Comparison of ENCODE assay signal across 8 cellular contexts in genomic region chr5:43068037-43068436, GRCh38. TPM values are rescaled to one million over a fixed set of nuclear protein-coding genes. Genes with fewer than 3 reads are reported as not detected.
DNase-seq lines count a peak whose midpoint lies in the region; ATAC-seq and TF ChIP-seq lines count a peak whose summit lies in the region.

No MANE protein-coding gene starts in this region.

- H3K4me3 ChIP-seq in left ventricle myocardium inferior (peak overlapping the region; percentile 87), mononuclear cell (ENCODE audit: low read length) (peak overlapping the region; percentile 99), vagina (peak overlapping the region; percentile 75 to 90)

- no peaks in the 10 kb centered on the region for H3K9me3 ChIP-seq in left ventricle myocardium inferior (replicated peaks)
- no peaks in the 10 kb centered on the region for H3K9me3 ChIP-seq in mononuclear cell (ENCODE audit: low read depth, low read length)
- no peaks in the 10 kb centered on the region for H3K9me3 ChIP-seq in vagina

- H3K27me3 Mint-ChIP-seq in MCF 10A (ENCODE audit: insufficient read depth, unreplicated experiment), result no peaks in the 10 kb centered on the region

- H3K36me3 ChIP-seq in left ventricle myocardium inferior, result peaks cover 34% of the 10 kb centered on the region
- peaks cover 0 to 14% of the 10 kb centered on the region in 2 donors for H3K36me3 ChIP-seq in vagina

- H3K9me3 Mint-ChIP-seq in MCF 10A (ENCODE audit: unreplicated experiment), result no peaks in the 10 kb centered on the region

- TF ChIP-seq CTCF in left ventricle myocardium inferior (IDR thresholded peaks at IDR 0.05; ENCODE audit: borderline replicate concordance) (no peak), MCF 10A (IDR thresholded peaks at IDR 0.05; ENCODE audit: unreplicated experiment) (no peak), vagina (IDR thresholded peaks at IDR 0.05) (no peak)

- H3K27ac ChIP-seq in left ventricle myocardium inferior (replicated peaks) (peak overlapping the region; percentile 98), vagina (peak overlapping the region; percentile 99)

- H3K4me1 ChIP-seq in left ventricle myocardium inferior (peaks cover 56% of the 10 kb centered on the region), mononuclear cell (ENCODE audit: insufficient read depth, low read length) (peaks cover 47% of the 10 kb centered on the region), vagina (peaks cover 29% of the 10 kb centered on the region)

- ATAC-seq in Right ventricle myocardium inferior, result no peak

- H3K27ac Mint-ChIP-seq in MCF 10A (ENCODE audit: low read depth, unreplicated experiment), result peak overlapping the region; percentile 93

- H3K27me3 ChIP-seq in left ventricle myocardium inferior (ENCODE audit: low read depth) (no peaks in the 10 kb centered on the region), mononuclear cell (ENCODE audit: insufficient read depth, low read length) (no peaks in the 10 kb centered on the region), vagina (no peaks in the 10 kb centered on the region)

- no TSS peak for BruUV-seq in MCF 10A (replicated peaks; lab: Mats Ljungman, UMichigan)

- POLR2A ChIA-PET in MCF 10A (lab: Yijun Ruan, JAX), result interaction anchor here (0.7 to 7.2 kb wide), 15 partner anchors 17 to 416 kb away, joined by 3 to 181 read pairs (median 4); partner anchors contain the start of genes HMGCS1, TMEM267 and ZNF131

- H3K4me1 Mint-ChIP-seq in MCF 10A (ENCODE audit: insufficient read depth, unreplicated experiment), result peaks cover 17% of the 10 kb centered on the region

- H3K4me3 Mint-ChIP-seq in MCF 10A (ENCODE audit: unreplicated experiment), result peak overlapping the region; percentile 99

- DNase-seq in left ventricle myocardium inferior (no peak), Right ventricle myocardium inferior (ENCODE audit: missing footprints) (no peak), MCF 10A (ENCODE audit: unreplicated experiment) (no peak), vagina (ENCODE audit: extremely low spot score in 2 of 2) (no peak), cerebellar cortex (ENCODE audit: low spot score) (no peak), RKO (ENCODE audit: low spot score) (no peak), NCI-H1048 (lab: John Stamatoyannopoulos, UW) (no peak)

- intact Hi-C loops in left ventricle myocardium inferior (cut with micrococcal nuclease), result no loop called here
- intact Hi-C loops in Right ventricle myocardium inferior (cut with DNase I), result loop anchor here (5.0 to 10.0 kb wide), 2 partner anchors 153 to 244 kb away; partner anchors contain the start of gene HMGCS1
- intact Hi-C loops in MCF 10A (cut with micrococcal nuclease), result no loop called here
- intact Hi-C loops in vagina (cut with DNase I), result no loop called here

- H3K36me3 Mint-ChIP-seq in MCF 10A (ENCODE audit: insufficient read depth, unreplicated experiment), result peaks cover 55% of the 10 kb centered on the region

- no peak for TF ChIP-seq POLR2A in vagina (IDR thresholded peaks at IDR 0.05)

- CTCF ChIA-PET in MCF 10A (lab: Yijun Ruan, JAX), result interaction anchor here (0.5 to 1.7 kb wide), 12 partner anchors 23 to 328 kb away, joined by 3 to 7 read pairs (median 3); no protein-coding TSS in a partner anchor

RNA-seq across cellular contexts. Expression of gene ANXA2R, which starts 27.9 kb away (rescaled TPM):
- 0.82 TPM for total RNA-seq in left ventricle myocardium inferior
- 0.84 TPM for total RNA-seq in Right ventricle myocardium inferior
- 0.98 and 1.3 TPM in 2 replicates for total RNA-seq in MCF 10A (2022)
- total RNA-seq in mononuclear cell, result 31.4 TPM
- total RNA-seq in vagina, result 10.6 TPM

RNA-seq across cellular contexts. Expression of gene ZNF131, which starts 52.7 kb away (rescaled TPM):
- total RNA-seq in left ventricle myocardium inferior, result 15.0 TPM
- total RNA-seq in Right ventricle myocardium inferior, result 14.6 TPM
- total RNA-seq in MCF 10A (2022), result 41.3 and 42.4 TPM in 2 replicates
- 71.7 TPM for total RNA-seq in mononuclear cell
- 44.4 TPM for total RNA-seq in vagina
